Comparison of ENCODE assay signal across 8 cellular contexts in the genomic region with DNA sequence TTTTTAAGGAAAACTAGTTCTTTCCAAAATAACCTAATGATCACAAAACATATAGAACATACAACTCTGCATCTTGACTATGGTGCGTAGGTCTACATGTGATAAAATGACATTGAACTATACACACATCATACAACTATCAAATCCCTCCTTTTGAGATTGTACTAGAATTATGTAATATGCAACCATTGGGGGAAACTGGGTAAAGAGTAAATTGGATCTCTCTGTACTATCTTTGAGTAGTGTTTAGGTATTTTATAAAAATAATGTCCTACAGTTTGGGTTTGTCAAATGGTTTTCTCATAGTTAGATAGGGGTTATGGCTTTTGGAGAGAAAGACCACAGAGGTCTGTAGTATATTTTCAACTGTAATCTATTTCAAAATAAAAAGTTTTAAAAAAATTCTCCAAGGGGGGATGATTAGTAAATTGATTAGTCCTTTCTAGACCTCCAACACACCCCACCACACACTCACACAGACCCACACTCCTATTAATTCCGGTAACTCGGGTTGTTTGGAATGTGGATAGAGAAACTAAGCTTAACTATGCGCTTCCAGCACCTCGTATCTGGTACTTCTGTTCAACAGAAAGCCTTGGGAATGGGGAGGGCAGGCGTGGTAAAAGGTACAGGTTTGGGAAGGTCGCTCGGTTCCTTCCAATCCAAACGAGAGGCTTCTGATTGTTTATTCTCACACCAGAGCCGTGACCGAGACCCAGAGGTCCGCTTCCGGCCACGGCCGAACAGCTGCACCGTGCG. TPM values are rescaled to one million over a fixed set of nuclear protein-coding genes. Genes with fewer than 3 reads are reported as not detected.
A peak's percentile ranks its signal among the peaks of the same experiment; 100 is the strongest.
DNase-seq lines count a peak whose midpoint lies in the region; ATAC-seq and TF ChIP-seq lines count a peak whose summit lies in the region.

No MANE protein-coding gene starts in this region.

- peak; percentile 1 for ATAC-seq in effector memory CD8-positive, alpha-beta T cell (replicated peaks)
- no peak for ATAC-seq in GM21447 (IDR thresholded peaks at IDR 0.05; ENCODE audit: unreplicated experiment)

- H3K4me1 Mint-ChIP-seq in activated naive CD4-positive, alpha-beta T cell treated with anti-CD3 and anti-CD28 coated beads for 36 hours (ENCODE audit: low read depth) = peaks cover 23% of the 10 kb centered on the region
- H3K4me1 Mint-ChIP-seq in effector memory CD8-positive, alpha-beta T cell (ENCODE audit: low read depth in 2 of 2) = peaks cover 21 to 26% of the 10 kb centered on the region in 2 donors

- H3K4me3 ChIP-seq in OCI-LY3 (ENCODE audit: low read length) (peak overlapping the region; percentile 98), neutrophil (ENCODE audit: low read depth in 1 of 2, low read length in 1 of 2) (peak overlapping the region; percentile 73 to 89)

- H3K36me3 ChIP-seq in OCI-LY3 (replicated peaks; ENCODE audit: low read depth, low read length) (peaks cover 15% of the 10 kb centered on the region), neutrophil (no peaks in the 10 kb centered on the region)

- CTCF ChIA-PET in activated naive CD4-positive, alpha-beta T cell treated with anti-CD3 and anti-CD28 coated beads for 36 hours (lab: Charles Lee) = no interaction called here

- H3K4me3 Mint-ChIP-seq in activated naive CD4-positive, alpha-beta T cell treated with anti-CD3 and anti-CD28 coated beads for 36 hours = peak overlapping the region; percentile 78
- H3K4me3 Mint-ChIP-seq in effector memory CD8-positive, alpha-beta T cell = peak overlapping the region; percentile 79 to 91

- peak overlapping the region; percentile 73 for H3K4me2 ChIP-seq in OCI-LY3 (ENCODE audit: low read length)

- peaks cover 46% of the 10 kb centered on the region for H3K79me2 ChIP-seq in OCI-LY3 (ENCODE audit: low read length)

- peaks cover 32% of the 10 kb centered on the region for H4K20me1 ChIP-seq in OCI-LY3 (ENCODE audit: insufficient read depth, low read length)

- H3K9ac ChIP-seq in OCI-LY3 (ENCODE audit: low read length) = peak overlapping the region; percentile 96

- H3K9me3 ChIP-seq in OCI-LY3 (ENCODE audit: insufficient read depth, low read length) = no peaks in the 10 kb centered on the region
- no peaks in the 10 kb centered on the region for H3K9me3 ChIP-seq in neutrophil

- DNase-seq in activated naive CD4-positive, alpha-beta T cell treated with anti-CD3 and anti-CD28 coated beads for 36 hours = no peak
- no peak for DNase-seq in activated naive CD4-positive, alpha-beta T cell treated with anti-CD3 and anti-CD28 coated beads, Interleukin-2, amount 50 U/mL, for 16 hours
- DNase-seq in effector memory CD8-positive, alpha-beta T cell = no peak
- DNase-seq in GM19238 (ENCODE audit: insufficient read length, low spot score) = no peak
- DNase-seq in activated effector memory CD4-positive, alpha-beta T cell treated with Interleukin-2 at 50 U/mL for 16 hours = no peak

- peaks cover 13% of the 10 kb centered on the region for H3K36me3 Mint-ChIP-seq in activated naive CD4-positive, alpha-beta T cell treated with anti-CD3 and anti-CD28 coated beads for 36 hours (ENCODE audit: low read depth)
- peaks cover 24% of the 10 kb centered on the region for H3K36me3 Mint-ChIP-seq in effector memory CD8-positive, alpha-beta T cell (ENCODE audit: insufficient read depth)

- H3K27me3 Mint-ChIP-seq in activated naive CD4-positive, alpha-beta T cell treated with anti-CD3 and anti-CD28 coated beads for 36 hours (ENCODE audit: low read depth) = no peaks in the 10 kb centered on the region
- H3K27me3 Mint-ChIP-seq in effector memory CD8-positive, alpha-beta T cell = no peaks in the 10 kb centered on the region

- H3K4me1 ChIP-seq in OCI-LY3 (ENCODE audit: low read length) = peaks cover 31% of the 10 kb centered on the region
- peaks cover 23 to 25% of the 10 kb centered on the region in 2 experiments for H3K4me1 ChIP-seq in neutrophil (ENCODE audit: control insufficient read depth in 1 of 2, insufficient read depth in 1 of 2, low read depth in 1 of 2, low read length in 1 of 2)

- intact Hi-C loops in activated naive CD4-positive, alpha-beta T cell treated with anti-CD3 and anti-CD28 coated beads for 36 hours (cut with micrococcal nuclease) = loop anchor here (2.0 to 10.0 kb wide), 3 partner anchors 236 to 1239 kb away; a partner anchor contains a TSS

- H3K27ac ChIP-seq in OCI-LY3 (ENCODE audit: low read length) (peak overlapping the region; percentile 88), neutrophil (peak overlapping the region; percentile 95)

- peak overlapping the region; percentile 63; the same call in 1 of the 2 replicates for H2AFZ ChIP-seq in OCI-LY3 (ENCODE audit: low read depth, low read length)

- H3K27me3 ChIP-seq in OCI-LY3 (ENCODE audit: low read depth, low read length) = no peaks in the 10 kb centered on the region
- H3K27me3 ChIP-seq in neutrophil = no peaks in the 10 kb centered on the region

- H3K9me3 Mint-ChIP-seq in activated naive CD4-positive, alpha-beta T cell treated with anti-CD3 and anti-CD28 coated beads for 36 hours = no peaks in the 10 kb centered on the region
- no peaks in the 10 kb centered on the region for H3K9me3 Mint-ChIP-seq in effector memory CD8-positive, alpha-beta T cell

- peak overlapping the region; percentile 68 for H3K27ac Mint-ChIP-seq in activated naive CD4-positive, alpha-beta T cell treated with anti-CD3 and anti-CD28 coated beads for 36 hours
- H3K27ac Mint-ChIP-seq in effector memory CD8-positive, alpha-beta T cell = peak overlapping the region; percentile 88 to 93

- TF ChIP-seq CTCF in OCI-LY3 (IDR thresholded peaks at IDR 0.05; ENCODE audit: low read depth, low read length) (no peak), neutrophil (IDR thresholded peaks at IDR 0.05) (no peak)

RNA-seq across cellular contexts. Expression of a gene that starts 0.7 kb away (rescaled TPM):
- 10 to 100 TPM; 51.4 to 52.9 TPM for total RNA-seq in activated naive CD4-positive, alpha-beta T cell treated with anti-CD3 and anti-CD28 coated beads for 36 hours
